In the genomic region with DNA sequence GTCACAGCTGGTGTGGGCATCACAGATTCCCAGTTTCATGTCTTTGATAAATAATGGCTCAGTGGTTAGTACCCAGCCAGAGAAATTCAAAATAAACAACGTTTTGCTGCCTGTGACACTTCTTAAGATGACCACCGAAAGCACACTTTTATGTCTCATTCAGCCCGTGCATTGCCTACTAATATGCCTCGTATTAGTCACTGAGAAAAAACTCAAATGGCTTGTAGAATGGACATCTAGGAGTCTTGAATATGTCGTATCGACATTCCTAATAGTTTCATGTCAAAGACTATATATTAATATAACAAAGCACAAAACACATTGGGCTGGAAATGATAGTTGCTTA, we compare ENCODE assay signal across 20 cellular contexts.
"Had no signal": no experiment of that assay in that cellular context is flagged by ENCODE, and none has a peak within 500 bp of the region (broad histone marks: within the 10 kb centered on the region; RNA-seq: fewer than 3 reads in every experiment).

No MANE protein-coding gene starts in this region.

- H2AFZ ChIP-seq: PC-9 had no signal

- H3K4me3 ChIP-seq: PC-9 had no signal

- ATAC-seq: activated CD8-positive, alpha-beta memory T cell treated with anti-CD3 and anti-CD28 coated beads, Interleukin-2, amount 10 ng/mL, durations not matched to agents 7 days and 5 days; T-helper 17 cell had no signal

- DNase-seq: activated B cell treated with CpG ODN at 0.5 μM for 24 hours; activated CD4-positive, alpha-beta T cell treated with anti-CD3 and anti-CD28 coated beads for 1 hour; activated CD4-positive, alpha-beta T cell treated with anti-CD3 and anti-CD28 coated beads, Interleukin-2, amount 10 ng/mL, durations not matched to agents 24 days and 14 days; activated CD4-positive, alpha-beta T cell treated with anti-CD3 and anti-CD28 coated beads, Interleukin-2, amount 50 U/mL, for 48 hours; activated CD8-positive, alpha-beta memory T cell treated with anti-CD3 and anti-CD28 coated beads, Interleukin-2, amount 10 ng/mL, durations not matched to agents 7 days and 5 days; activated effector memory CD4-positive, alpha-beta T cell treated with Interleukin-2 at 50 U/mL for 16 hours; activated naive CD4-positive, alpha-beta T cell; activated T-cell treated with anti-CD3 and anti-CD28 coated beads, Interleukin-2, amount 50 U/mL, for 24 hours; aorta; MM.1S; NCI-H1105; NCI-H1436; NCI-H1694 treated with DMSO at 0.1 percent for 48 hours; NCI-H2029 treated with DMSO at 0.1 percent for 48 hours; NCI-H510A; NCI-H526 treated with DMSO at 0.1 percent for 48 hours; PC-9; SIG-M5; T-helper 17 cell; T-helper 9 cell had no signal

- H3K4me2 ChIP-seq: PC-9 had no signal

- H3K27ac ChIP-seq: PC-9 had no signal
